In genomic region chr6:56840467-56841371, GRCh38 we compare ENCODE assay signal across 8 cellular contexts.
DNase-seq lines count a peak whose midpoint lies in the region; ATAC-seq and TF ChIP-seq lines count a peak whose summit lies in the region.

No MANE protein-coding gene starts in this region.

- H3K9ac ChIP-seq in BLaER1 (no peak overlapping the region), MM.1S (ENCODE audit: low read length) (no peak overlapping the region)

- H3K27me3 Mint-ChIP-seq in chondrocyte (ENCODE audit: low read depth): no peaks in the 10 kb centered on the region
- H3K27me3 Mint-ChIP-seq in mesothelial cell of epicardium (ENCODE audit: low read depth): no peaks in the 10 kb centered on the region
- H3K27me3 Mint-ChIP-seq in activated T-cell treated with anti-CD3 and anti-CD28 coated beads, Interleukin-2, amount 50 U/mL, for 72 hours (ENCODE audit: low read depth): peaks cover 56% of the 10 kb centered on the region

- H3K9me2 ChIP-seq in MM.1S (replicated peaks; ENCODE audit: insufficient read depth, low read length): no peaks in the 10 kb centered on the region

- H3K4me1 Mint-ChIP-seq in chondrocyte (ENCODE audit: low read depth): peaks cover 55% of the 10 kb centered on the region
- H3K4me1 Mint-ChIP-seq in mesothelial cell of epicardium: peaks cover 31% of the 10 kb centered on the region
- H3K4me1 Mint-ChIP-seq in activated T-cell treated with anti-CD3 and anti-CD28 coated beads, Interleukin-2, amount 50 U/mL, for 72 hours (ENCODE audit: low read depth): peaks cover 11% of the 10 kb centered on the region

- H4K20me1 ChIP-seq in BLaER1 (no peaks in the 10 kb centered on the region), MM.1S (ENCODE audit: insufficient read depth, low read length) (no peaks in the 10 kb centered on the region)

- H3K27ac Mint-ChIP-seq in chondrocyte (ENCODE audit: unreplicated experiment): peak overlapping the region; percentile 91
- H3K27ac Mint-ChIP-seq in mesothelial cell of epicardium: peak overlapping the region; percentile 69
- H3K27ac Mint-ChIP-seq in activated T-cell treated with anti-CD3 and anti-CD28 coated beads, Interleukin-2, amount 50 U/mL, for 72 hours: no peak overlapping the region

- DNase-seq in MM.1S (no peak), chondrocyte (ENCODE audit: low spot score) (no peak), mesothelial cell of epicardium (ENCODE audit: low spot score in 2 of 2, unreplicated experiment in 2 of 2) (no peak), epidermal melanocyte (ENCODE audit: insufficient read length, low spot score) (no peak)
- no peak for DNase-seq in activated T-cell treated with anti-CD3 and anti-CD28 coated beads, Interleukin-2, amount 50 U/mL, for 72 hours

- TF ChIP-seq CTCF in MM.1S (IDR thresholded peaks at IDR 0.05; ENCODE audit: low read length) (no peak), chondrocyte (IDR thresholded peaks at IDR 0.05) (no peak), mesothelial cell of epicardium (IDR thresholded peaks at IDR 0.05; ENCODE audit: unreplicated experiment) (no peak)

- H3K4me2 ChIP-seq in BLaER1: peak overlapping the region; percentile 90
- peak overlapping the region; percentile 80; the same call in 1 of the 2 replicates for H3K4me2 ChIP-seq in MM.1S (ENCODE audit: low read depth, low read length)

- H3K27me3 ChIP-seq in BLaER1 (no peaks in the 10 kb centered on the region), MM.1S (replicated peaks; ENCODE audit: insufficient read depth, low read length) (no peaks in the 10 kb centered on the region)

- H3F3A ChIP-seq in MM.1S (ENCODE audit: insufficient read depth, low read length): no peaks in the 10 kb centered on the region; the same call in 1 of the 2 replicates

- H3K4me1 ChIP-seq in BLaER1: peaks cover 37% of the 10 kb centered on the region
- H3K4me1 ChIP-seq in MM.1S (ENCODE audit: low read length): peaks cover 29% of the 10 kb centered on the region

- no peak overlapping the region for H3K27ac ChIP-seq in BLaER1
- no peak overlapping the region for H3K27ac ChIP-seq in MM.1S (ENCODE audit: low read length)

- no peak overlapping the region for H3K4me3 ChIP-seq in BLaER1
- H3K4me3 ChIP-seq in MM.1S (ENCODE audit: low read length): peak overlapping the region; percentile 77

- H3K9me3 ChIP-seq in BLaER1 (no peaks in the 10 kb centered on the region), MM.1S (replicated peaks; ENCODE audit: insufficient read depth, low read length) (no peaks in the 10 kb centered on the region)

- no peaks in the 10 kb centered on the region for H3K36me3 Mint-ChIP-seq in chondrocyte (ENCODE audit: low read depth)
- H3K36me3 Mint-ChIP-seq in mesothelial cell of epicardium: no peaks in the 10 kb centered on the region
- H3K36me3 Mint-ChIP-seq in activated T-cell treated with anti-CD3 and anti-CD28 coated beads, Interleukin-2, amount 50 U/mL, for 72 hours (ENCODE audit: insufficient read depth in 2 of 2): no peaks in the 10 kb centered on the region

- ATAC-seq in GM18867 (IDR thresholded peaks at IDR 0.05; ENCODE audit: unreplicated experiment): no peak
- ATAC-seq in HG02588 (IDR thresholded peaks at IDR 0.05; ENCODE audit: unreplicated experiment): no peak
- no peak for ATAC-seq in activated T-cell treated with anti-CD3 and anti-CD28 coated beads, Interleukin-2, amount 50 U/mL, for 72 hours (replicated peaks in 1 of 2)

- peak overlapping the region; percentile 91 for H3K4me3 Mint-ChIP-seq in chondrocyte (ENCODE audit: unreplicated experiment)
- H3K4me3 Mint-ChIP-seq in mesothelial cell of epicardium: no peak overlapping the region
- H3K4me3 Mint-ChIP-seq in activated T-cell treated with anti-CD3 and anti-CD28 coated beads, Interleukin-2, amount 50 U/mL, for 72 hours: no peak overlapping the region

- H3K9me3 Mint-ChIP-seq in chondrocyte (ENCODE audit: low read depth): no peaks in the 10 kb centered on the region
- H3K9me3 Mint-ChIP-seq in mesothelial cell of epicardium: no peaks in the 10 kb centered on the region
- no peaks in the 10 kb centered on the region for H3K9me3 Mint-ChIP-seq in activated T-cell treated with anti-CD3 and anti-CD28 coated beads, Interleukin-2, amount 50 U/mL, for 72 hours

- peaks cover 71% of the 10 kb centered on the region for H3K79me2 ChIP-seq in MM.1S (ENCODE audit: low read length)

- H3K36me3 ChIP-seq in BLaER1 (no peaks in the 10 kb centered on the region), MM.1S (replicated peaks; ENCODE audit: insufficient read depth, low read length) (no peaks in the 10 kb centered on the region)

- H2AFZ ChIP-seq in MM.1S (ENCODE audit: low read length): no peak overlapping the region
